In the genomic region with DNA sequence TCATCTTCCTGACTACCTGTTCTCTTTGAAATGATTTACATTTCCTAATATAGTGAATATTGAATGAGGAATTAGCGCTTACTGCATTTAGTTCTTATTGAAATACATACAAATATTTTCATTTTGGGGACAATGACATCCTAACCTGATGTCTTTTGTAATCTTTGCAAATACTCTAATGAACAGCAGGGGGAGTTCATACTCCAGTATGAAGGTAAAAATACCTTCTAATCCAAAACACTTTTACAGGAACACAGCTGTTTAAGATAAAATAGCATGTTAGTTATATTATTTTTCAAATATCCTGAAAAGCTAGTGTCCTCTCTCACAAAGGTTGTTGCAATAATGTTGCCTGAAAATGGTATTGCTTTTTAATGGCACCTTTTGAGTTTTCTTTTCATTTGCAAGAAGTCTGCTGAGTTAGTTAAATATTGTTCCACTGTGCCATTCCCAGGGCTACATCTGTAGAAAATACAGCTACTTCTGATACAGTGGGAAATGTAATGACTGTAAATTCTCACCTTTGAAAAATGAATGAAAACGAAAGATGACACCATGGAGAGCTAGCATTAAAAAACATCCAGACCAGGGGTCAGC, we compare ENCODE assay signal across 8 cellular contexts.
DNase-seq lines count a peak whose midpoint lies in the region; ATAC-seq and TF ChIP-seq lines count a peak whose summit lies in the region.

No MANE protein-coding gene starts in this region.

- peaks cover 5% of the 10 kb centered on the region; the same call in 1 of the 2 replicates for H3K4me1 Mint-ChIP-seq in WTC11

- POLR2A ChIA-PET in WTC11 (lab: Charles Lee) = no interaction called here

- ATAC-seq in WTC11 = no peak
- no peak for ATAC-seq in GM18517 (IDR thresholded peaks at IDR 0.05; ENCODE audit: unreplicated experiment)

- CTCF ChIA-PET in WTC11 (lab: Charles Lee) = interaction anchor here (0.7 to 0.8 kb wide), 2 partner anchors 55 to 243 kb away, joined by 3 to 4 read pairs; no protein-coding TSS in a partner anchor

- H3K36me3 Mint-ChIP-seq in WTC11 = no peaks in the 10 kb centered on the region

- H3K27me3 Mint-ChIP-seq in WTC11 (ENCODE audit: low read depth) = no peaks in the 10 kb centered on the region

- no peak overlapping the region for H3K4me3 ChIP-seq in retinal pigment epithelial cell (ENCODE audit: low read length)

- DNase-seq in NOMO-1 treated with DMSO at 0.1 percent for 48 hours (lab: John Stamatoyannopoulos, UW; ENCODE audit: unreplicated experiment) (peak; percentile 11), NOMO-1 treated with dmso at 0.1 percent for 144 hours (lab: John Stamatoyannopoulos, UW; ENCODE audit: unreplicated experiment) (no peak), NCI-H1930 (lab: John Stamatoyannopoulos, UW) (peak; percentile 1 to 8), cerebellar cortex (ENCODE audit: low spot score) (peak; percentile 5), retinal pigment epithelial cell (ENCODE audit: low read depth) (no peak), WTC11 (ENCODE audit: low spot score) (no peak), GF-D8 (lab: John Stamatoyannopoulos, UW) (no peak)

- H3K9me3 Mint-ChIP-seq in WTC11 = no peaks in the 10 kb centered on the region

- no peak overlapping the region for H3K27ac Mint-ChIP-seq in WTC11

- TF ChIP-seq CTCF in retinal pigment epithelial cell (conservative IDR thresholded peaks at IDR 0.05; ENCODE audit: low read depth, low read length) = peak; percentile 68
- no peak for TF ChIP-seq CTCF in WTC11 (IDR thresholded peaks at IDR 0.05)

- H3K4me3 Mint-ChIP-seq in WTC11 = no peak overlapping the region

TF ChIP-seq in WTC11, 78 proteins besides CTCF, POLR2A, EP300 and RAD21:
- TF ChIP-seq IRF2 (CRISPR knock-in tag; IDR thresholded peaks at IDR 0.05; ENCODE audit: borderline replicate concordance, low read depth) (no peak), ELF4 (CRISPR knock-in tag; IDR thresholded peaks at IDR 0.05; ENCODE audit: low read depth) (no peak), SOX15 (CRISPR knock-in tag; IDR thresholded peaks at IDR 0.05) (no peak), CREB1 (CRISPR knock-in tag; IDR thresholded peaks at IDR 0.05) (no peak), ZNF263 (CRISPR knock-in tag; IDR thresholded peaks at IDR 0.05; ENCODE audit: low read depth) (no peak), TEAD4 (CRISPR knock-in tag; IDR thresholded peaks at IDR 0.05) (no peak), ZBTB21 (CRISPR knock-in tag; IDR thresholded peaks at IDR 0.05; ENCODE audit: borderline replicate concordance) (no peak), ZNF671 (CRISPR knock-in tag; IDR thresholded peaks at IDR 0.05) (no peak), FOXK1 (CRISPR knock-in tag; IDR thresholded peaks at IDR 0.05) (no peak)
- TF ChIP-seq, protein P1, sequence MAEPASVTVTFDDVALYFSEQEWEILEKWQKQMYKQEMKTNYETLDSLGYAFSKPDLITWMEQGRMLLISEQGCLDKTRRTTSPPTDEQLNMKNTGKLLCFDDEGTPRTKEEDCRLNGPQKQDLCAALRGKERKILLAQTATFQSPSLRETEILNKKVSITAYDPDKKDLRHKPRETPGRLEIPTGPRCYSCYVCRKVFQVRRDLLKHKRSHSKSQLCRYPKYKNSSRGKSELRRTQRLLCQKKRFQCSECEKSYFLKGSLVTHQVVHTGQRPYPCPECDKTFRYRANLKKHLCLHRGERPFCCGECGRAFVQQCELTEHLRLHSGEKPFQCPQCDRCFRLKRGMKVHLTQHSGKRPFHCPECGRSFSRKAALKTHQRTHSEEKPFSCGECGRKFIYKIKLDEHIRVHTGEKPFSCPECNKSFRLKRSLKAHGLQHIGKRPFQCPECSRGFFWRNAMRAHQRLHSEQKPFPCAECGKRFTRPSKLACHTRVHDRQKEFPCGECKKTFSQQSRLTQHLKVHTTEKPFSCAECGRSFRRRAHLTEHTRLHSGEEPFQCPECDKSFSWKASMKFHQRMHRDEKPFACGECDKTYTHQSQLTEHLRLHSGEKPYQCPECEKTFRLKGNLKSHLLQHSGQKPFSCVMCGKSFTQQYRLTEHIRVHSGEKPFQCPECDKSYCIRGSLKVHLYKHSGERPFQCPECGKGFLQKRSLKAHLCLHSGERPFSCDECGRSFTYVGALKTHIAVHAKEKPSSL (CRISPR knock-in tag; conservative IDR thresholded peaks at IDR 0.05) = no peak
- TF ChIP-seq, protein P2, sequence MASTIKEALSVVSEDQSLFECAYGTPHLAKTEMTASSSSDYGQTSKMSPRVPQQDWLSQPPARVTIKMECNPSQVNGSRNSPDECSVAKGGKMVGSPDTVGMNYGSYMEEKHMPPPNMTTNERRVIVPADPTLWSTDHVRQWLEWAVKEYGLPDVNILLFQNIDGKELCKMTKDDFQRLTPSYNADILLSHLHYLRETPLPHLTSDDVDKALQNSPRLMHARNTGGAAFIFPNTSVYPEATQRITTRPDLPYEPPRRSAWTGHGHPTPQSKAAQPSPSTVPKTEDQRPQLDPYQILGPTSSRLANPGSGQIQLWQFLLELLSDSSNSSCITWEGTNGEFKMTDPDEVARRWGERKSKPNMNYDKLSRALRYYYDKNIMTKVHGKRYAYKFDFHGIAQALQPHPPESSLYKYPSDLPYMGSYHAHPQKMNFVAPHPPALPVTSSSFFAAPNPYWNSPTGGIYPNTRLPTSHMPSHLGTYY (CRISPR knock-in tag; IDR thresholded peaks at IDR 0.05) = no peak
- TF ChIP-seq, protein P3, sequence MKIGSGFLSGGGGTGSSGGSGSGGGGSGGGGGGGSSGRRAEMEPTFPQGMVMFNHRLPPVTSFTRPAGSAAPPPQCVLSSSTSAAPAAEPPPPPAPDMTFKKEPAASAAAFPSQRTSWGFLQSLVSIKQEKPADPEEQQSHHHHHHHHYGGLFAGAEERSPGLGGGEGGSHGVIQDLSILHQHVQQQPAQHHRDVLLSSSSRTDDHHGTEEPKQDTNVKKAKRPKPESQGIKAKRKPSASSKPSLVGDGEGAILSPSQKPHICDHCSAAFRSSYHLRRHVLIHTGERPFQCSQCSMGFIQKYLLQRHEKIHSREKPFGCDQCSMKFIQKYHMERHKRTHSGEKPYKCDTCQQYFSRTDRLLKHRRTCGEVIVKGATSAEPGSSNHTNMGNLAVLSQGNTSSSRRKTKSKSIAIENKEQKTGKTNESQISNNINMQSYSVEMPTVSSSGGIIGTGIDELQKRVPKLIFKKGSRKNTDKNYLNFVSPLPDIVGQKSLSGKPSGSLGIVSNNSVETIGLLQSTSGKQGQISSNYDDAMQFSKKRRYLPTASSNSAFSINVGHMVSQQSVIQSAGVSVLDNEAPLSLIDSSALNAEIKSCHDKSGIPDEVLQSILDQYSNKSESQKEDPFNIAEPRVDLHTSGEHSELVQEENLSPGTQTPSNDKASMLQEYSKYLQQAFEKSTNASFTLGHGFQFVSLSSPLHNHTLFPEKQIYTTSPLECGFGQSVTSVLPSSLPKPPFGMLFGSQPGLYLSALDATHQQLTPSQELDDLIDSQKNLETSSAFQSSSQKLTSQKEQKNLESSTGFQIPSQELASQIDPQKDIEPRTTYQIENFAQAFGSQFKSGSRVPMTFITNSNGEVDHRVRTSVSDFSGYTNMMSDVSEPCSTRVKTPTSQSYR (CRISPR knock-in tag; IDR thresholded peaks at IDR 0.05) = no peak

Comparison
In these comparisons a context has a peak if more than half of its experiments do, and no peak if none do; other contexts are left out.
1. DNase-seq: peak in NOMO-1 treated with DMSO at 0.1 percent for 48 hours (single experiment), NCI-H1930 (2 of 2) and cerebellar cortex (single experiment); none in NOMO-1 treated with dmso at 0.1 percent for 144 hours (single experiment), retinal pigment epithelial cell (single experiment), WTC11 (single experiment) and GF-D8 (single experiment).